Comparison of ENCODE assay signal across 9 cellular contexts in genomic region chr2:163734911-163735691, GRCh38. TPM values are rescaled to one million over a fixed set of nuclear protein-coding genes. Genes with fewer than 3 reads are reported as not detected.
DNase-seq lines count a peak whose midpoint lies in the region; ATAC-seq and TF ChIP-seq lines count a peak whose summit lies in the region.
"Had no signal": no experiment of that assay in that cellular context is flagged by ENCODE, and none has a peak within 500 bp of the region (broad histone marks: within the 10 kb centered on the region; RNA-seq: fewer than 3 reads in every experiment).

No MANE protein-coding gene starts in this region.

- DNase-seq in 8988T (peak; percentile 28), M059J (ENCODE audit: low read depth) (peak; percentile 38), colonic mucosa (no peak), mesendoderm (peak; percentile 61), activated gamma-delta T cell treated with Interleukin-2 at 50 U/mL for 16 hours (no peak)
- no peak for DNase-seq in CD8-positive, alpha-beta memory T cell

- H2BK15ac ChIP-seq in mesendoderm (replicated peaks; ENCODE audit: low read depth): peak overlapping the region; percentile 46

- no peak overlapping the region for H2AK5ac ChIP-seq in mesendoderm (ENCODE audit: low read length)

- CTCF ChIA-PET in CD8-positive, alpha-beta memory T cell (lab: Charles Lee): no interaction called here

- peaks cover 0 to 2% (median 0%) of the 10 kb centered on the region in 3 donors for H3K36me3 Mint-ChIP-seq in CD8-positive, alpha-beta memory T cell
- H3K36me3 Mint-ChIP-seq: memory B cell had no signal

- H3K27ac ChIP-seq in colonic mucosa (peak overlapping the region; percentile 68), mesendoderm (ENCODE audit: low read depth, low read length) (peak overlapping the region; percentile 99)
- H3K27ac ChIP-seq in CD8-positive, alpha-beta memory T cell (ENCODE audit: low read depth, low read length): no peak overlapping the region

- no peaks in the 10 kb centered on the region for H3K4me1 ChIP-seq in colonic mucosa
- no peaks in the 10 kb centered on the region for H3K4me1 ChIP-seq in mesendoderm (ENCODE audit: control insufficient read depth, low read depth, low read length)
- H3K4me1 ChIP-seq in CD8-positive, alpha-beta memory T cell (ENCODE audit: insufficient read depth, low read length): no peaks in the 10 kb centered on the region

- TF ChIP-seq CTCF in colonic mucosa (IDR thresholded peaks at IDR 0.05): no peak

- H4K8ac ChIP-seq in mesendoderm (ENCODE audit: low read depth, low read length): no peak overlapping the region

- no peaks in the 10 kb centered on the region for H3K36me3 ChIP-seq in colonic mucosa
- no peaks in the 10 kb centered on the region for H3K36me3 ChIP-seq in mesendoderm (ENCODE audit: control insufficient read depth, insufficient read depth, low read length)
- no peaks in the 10 kb centered on the region for H3K36me3 ChIP-seq in CD8-positive, alpha-beta memory T cell (ENCODE audit: insufficient read depth, low read length)

- peak overlapping the region; percentile 60 for H3K4me2 ChIP-seq in mesendoderm (ENCODE audit: low read length)

- ATAC-seq in GM18858 (IDR thresholded peaks at IDR 0.05; ENCODE audit: unreplicated experiment) (no peak), HG03521 (IDR thresholded peaks at IDR 0.05; ENCODE audit: unreplicated experiment) (no peak)

- peak overlapping the region; percentile 56 for H3K18ac ChIP-seq in mesendoderm (ENCODE audit: low read length)

- no peak overlapping the region for H3K27ac Mint-ChIP-seq in CD8-positive, alpha-beta memory T cell
- H3K27ac Mint-ChIP-seq: memory B cell had no signal

- H2BK120ac ChIP-seq in mesendoderm (ENCODE audit: low read depth, low read length): no peak overlapping the region

- no peak overlapping the region for H3K4ac ChIP-seq in mesendoderm (ENCODE audit: low read depth, low read length)

- H3K9ac ChIP-seq in colonic mucosa (ENCODE audit: low read depth in 2 of 2, low read length in 2 of 2) (peak overlapping the region in 1 of 2 donors; percentile 36), mesendoderm (ENCODE audit: low read length) (peak overlapping the region; percentile 75)

- no peak overlapping the region for H2BK5ac ChIP-seq in mesendoderm (ENCODE audit: low read length)

- peaks cover 8 to 23% (median 13%) of the 10 kb centered on the region in 5 donors for H3K9me3 Mint-ChIP-seq in CD8-positive, alpha-beta memory T cell

- no peak overlapping the region for H3K23ac ChIP-seq in mesendoderm (ENCODE audit: low read length)

- no peak overlapping the region for H4K5ac ChIP-seq in mesendoderm (ENCODE audit: low read length)

- no peak overlapping the region for H3K4me3 Mint-ChIP-seq in CD8-positive, alpha-beta memory T cell

- H3K27me3 ChIP-seq in colonic mucosa (peaks cover 8% of the 10 kb centered on the region), mesendoderm (ENCODE audit: insufficient read depth, low read length, poor library complexity) (no peaks in the 10 kb centered on the region)
- H3K27me3 ChIP-seq in CD8-positive, alpha-beta memory T cell (ENCODE audit: insufficient read depth, low read length, poor library complexity, severe bottlenecking): no peaks in the 10 kb centered on the region

- peaks cover 0 to 11% (median 0%) of the 10 kb centered on the region in 3 donors for H3K4me1 Mint-ChIP-seq in CD8-positive, alpha-beta memory T cell

- no CpG with 5 or more reads among the region's 17 CpGs for WGBS in mesendoderm (ENCODE audit: extremely low coverage, insufficient coverage, low lambda C conversion rate)

- H3K56ac ChIP-seq in mesendoderm (ENCODE audit: low read length): peak overlapping the region; percentile 99

- POLR2A ChIA-PET in CD8-positive, alpha-beta memory T cell (lab: Charles Lee): no interaction called here

- H3K9me3 ChIP-seq in colonic mucosa: no peaks in the 10 kb centered on the region
- no peaks in the 10 kb centered on the region for H3K9me3 ChIP-seq in CD8-positive, alpha-beta memory T cell (ENCODE audit: low read length)

- peaks cover 16 to 17% of the 10 kb centered on the region in 2 donors for H3K27me3 Mint-ChIP-seq in CD8-positive, alpha-beta memory T cell

- H3K79me2 ChIP-seq in mesendoderm (ENCODE audit: control insufficient read depth, insufficient read depth, low read length): peaks cover 12% of the 10 kb centered on the region

- peaks cover 2% of the 10 kb centered on the region for H3K79me1 ChIP-seq in mesendoderm (ENCODE audit: low read length)

- H3K4me3 ChIP-seq in colonic mucosa (peak overlapping the region; percentile 43), mesendoderm (ENCODE audit: low read length) (peak overlapping the region; percentile 71)
- H3K4me3 ChIP-seq in CD8-positive, alpha-beta memory T cell (ENCODE audit: low read length): no peak overlapping the region

- intact Hi-C loops in colonic mucosa (cut with DNase I): no loop called here

RNA-seq across cellular contexts. Expression of gene FIGN, which starts 0.7 kb away (rescaled TPM):
- total RNA-seq in M059J (2014; rRNA removed; shearing (Covaris generic)): 1.5 and 3.4 TPM in 2 replicates
- under 1 TPM; 0.58 to 0.89 TPM for total RNA-seq in colonic mucosa
- 7.2 TPM for polyA plus RNA-seq in mesendoderm (2013, experiment 1 of 2)
- 6.8 TPM for polyA plus RNA-seq in mesendoderm (2013, experiment 2 of 2)
- total RNA-seq in CD8-positive, alpha-beta memory T cell: not detected
- not detected for polyA plus RNA-seq in CD8-positive, alpha-beta memory T cell

Comparison
In these comparisons a context has a peak if more than half of its experiments do, and no peak if none do; other contexts are left out.
1. DNase-seq: peak in 8988T (single experiment), M059J (single experiment) and mesendoderm (single experiment); none in colonic mucosa (single experiment), activated gamma-delta T cell treated with Interleukin-2 at 50 U/mL for 16 hours (single experiment) and CD8-positive, alpha-beta memory T cell (0 of 5).